3 cellular contexts compared by ENCODE assay signal in genomic region chr12:126855768-126856167, GRCh38.
"Had no signal": no experiment of that assay in that cellular context is flagged by ENCODE, and none has a peak within 500 bp of the region (broad histone marks: within the 10 kb centered on the region; RNA-seq: fewer than 3 reads in every experiment).

No MANE protein-coding gene starts in this region.

- ATAC-seq: GM12878 had no signal

- H3K4me3 ChIP-seq: GM12878 had no signal

- DNase-seq: GDM1, GF-D8 had no signal
